ENCODE assay signal across 8 cellular contexts in the genomic region with DNA sequence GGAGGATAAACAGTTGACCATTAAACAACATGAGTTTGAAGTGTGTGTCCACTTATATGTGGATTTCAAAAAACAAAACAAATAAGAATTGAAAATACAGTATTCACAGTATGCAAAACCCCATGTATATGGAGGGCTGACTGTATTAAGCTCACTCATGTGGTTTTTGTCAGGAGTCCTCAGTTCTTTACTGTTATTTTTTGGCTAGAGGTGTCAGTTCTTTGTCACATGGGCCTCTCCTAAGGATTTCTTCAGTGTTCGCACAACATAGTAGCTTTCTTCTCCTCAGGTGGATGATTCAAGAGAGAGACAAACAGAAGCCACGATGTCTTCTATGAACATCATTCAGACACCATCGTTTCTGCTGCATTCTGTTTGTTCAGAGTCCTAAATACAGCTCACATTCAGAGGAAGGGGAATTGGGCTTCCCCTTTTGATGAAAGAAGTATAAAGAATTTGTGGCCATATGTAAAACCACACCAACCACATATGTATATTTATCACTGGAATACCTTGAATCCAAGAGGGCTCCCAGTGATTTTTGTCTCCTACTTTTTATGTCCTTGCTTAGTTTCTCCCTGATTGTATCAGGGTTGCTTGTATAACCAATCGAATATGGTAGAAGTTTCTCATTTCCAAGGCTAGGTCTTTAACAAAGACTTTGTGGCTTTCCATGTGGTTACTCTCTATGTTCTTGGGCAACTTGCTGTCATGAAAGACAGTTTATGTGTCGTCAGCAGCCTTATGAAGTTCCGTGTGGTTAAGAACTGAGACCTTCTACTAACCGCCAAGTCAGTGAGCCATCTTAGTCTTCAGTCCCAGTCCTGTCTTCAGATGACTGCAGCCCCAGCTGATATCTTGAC. TPM values are rescaled to one million over a fixed set of nuclear protein-coding genes. Genes with fewer than 3 reads are reported as not detected.
DNase-seq lines count a peak whose midpoint lies in the region; ATAC-seq, FAIRE-seq and TF ChIP-seq lines count a peak whose summit lies in the region.

No MANE protein-coding gene starts in this region.

- DNase-seq in GM19238 (ENCODE audit: insufficient read length, low spot score) (peak; percentile 43), urothelium cell line (ENCODE audit: low spot score) (no peak), cerebellar nuclear complex (lab: John Stamatoyannopoulos, UW) (no peak), cerebellar cortex (ENCODE audit: low spot score) (no peak), tibial nerve (ENCODE audit: low spot score in 2 of 2) (no peak)
- peak; percentile 7 for DNase-seq in effector CD8-positive, alpha-beta T cell (lab: John Stamatoyannopoulos, UW)

- peak; percentile 27 for FAIRE-seq in urothelium cell line (lab: Jason Lieb, UNC)

- peak overlapping the region; percentile 90 for H3K27ac Mint-ChIP-seq in T-helper 1 cell treated with Interleukin-12 subunit alpha and Interleukin-12 subunit beta and Interleukin-4 antibody, amounts not matched to agents 30 μg/mL and 1 μg/mL, for 36 hours

- H3K27me3 ChIP-seq in tibial nerve, result no peaks in the 10 kb centered on the region

- no peak overlapping the region for H3K4me3 ChIP-seq in tibial nerve

- WGBS in tibial nerve, 2 donors, result 82 to 88% methylated on average over 7 of the region's 7 CpGs

- H3K4me1 Mint-ChIP-seq in T-helper 1 cell treated with Interleukin-12 subunit alpha and Interleukin-12 subunit beta and Interleukin-4 antibody, amounts not matched to agents 30 μg/mL and 1 μg/mL, for 36 hours (ENCODE audit: low read depth), result peaks cover 47% of the 10 kb centered on the region

- H3K4me3 Mint-ChIP-seq in T-helper 1 cell treated with Interleukin-12 subunit alpha and Interleukin-12 subunit beta and Interleukin-4 antibody, amounts not matched to agents 30 μg/mL and 1 μg/mL, for 36 hours, result peak overlapping the region; percentile 69

- no peak for TF ChIP-seq POLR2A in tibial nerve (IDR thresholded peaks at IDR 0.05)

- H3K36me3 ChIP-seq in tibial nerve, result peaks cover 0 to 4% (median 0%) of the 10 kb centered on the region in 3 donors

- TF ChIP-seq CTCF in tibial nerve (IDR thresholded peaks at IDR 0.05), result no peak

- no peaks in the 10 kb centered on the region for H3K9me3 ChIP-seq in tibial nerve

- ATAC-seq in HG03066 (IDR thresholded peaks at IDR 0.05; ENCODE audit: low read depth, unreplicated experiment), result peak; percentile 98

- H3K27me3 Mint-ChIP-seq in T-helper 1 cell treated with Interleukin-12 subunit alpha and Interleukin-12 subunit beta and Interleukin-4 antibody, amounts not matched to agents 30 μg/mL and 1 μg/mL, for 36 hours (ENCODE audit: low read depth), result no peaks in the 10 kb centered on the region

- peaks cover 4% of the 10 kb centered on the region for H3K36me3 Mint-ChIP-seq in T-helper 1 cell treated with Interleukin-12 subunit alpha and Interleukin-12 subunit beta and Interleukin-4 antibody, amounts not matched to agents 30 μg/mL and 1 μg/mL, for 36 hours (ENCODE audit: low read depth)

- peaks cover 0 to 20% (median 4%) of the 10 kb centered on the region in 4 donors for H3K4me1 ChIP-seq in tibial nerve

- H3K27ac ChIP-seq in tibial nerve, result no peak overlapping the region

- H3K9me3 Mint-ChIP-seq in T-helper 1 cell treated with Interleukin-12 subunit alpha and Interleukin-12 subunit beta and Interleukin-4 antibody, amounts not matched to agents 30 μg/mL and 1 μg/mL, for 36 hours, result no peaks in the 10 kb centered on the region

- TF ChIP-seq EP300 in tibial nerve (IDR thresholded peaks at IDR 0.05), result no peak

RNA-seq across cellular contexts. Expression of gene MNAT1, which starts 18.9 kb away (rescaled TPM):
- total RNA-seq in tibial nerve, result 10 to 100 TPM; 32.4 to 48.9 (median 44.6) TPM

RNA-seq across cellular contexts. Expression of gene SIX4, which starts 29.3 kb away (rescaled TPM):
- total RNA-seq in tibial nerve, result 1 to 10 TPM; 2.6 to 8.2 (median 4.7) TPM

Comparison
In these comparisons a context has a peak if more than half of its experiments do, and no peak if none do; other contexts are left out.
1. DNase-seq: peak in GM19238 (single experiment) and effector CD8-positive, alpha-beta T cell (single experiment); none in urothelium cell line (single experiment), cerebellar nuclear complex (0 of 2), cerebellar cortex (single experiment) and tibial nerve (0 of 2).